31 cellular contexts compared by ENCODE assay signal in the genomic region with DNA sequence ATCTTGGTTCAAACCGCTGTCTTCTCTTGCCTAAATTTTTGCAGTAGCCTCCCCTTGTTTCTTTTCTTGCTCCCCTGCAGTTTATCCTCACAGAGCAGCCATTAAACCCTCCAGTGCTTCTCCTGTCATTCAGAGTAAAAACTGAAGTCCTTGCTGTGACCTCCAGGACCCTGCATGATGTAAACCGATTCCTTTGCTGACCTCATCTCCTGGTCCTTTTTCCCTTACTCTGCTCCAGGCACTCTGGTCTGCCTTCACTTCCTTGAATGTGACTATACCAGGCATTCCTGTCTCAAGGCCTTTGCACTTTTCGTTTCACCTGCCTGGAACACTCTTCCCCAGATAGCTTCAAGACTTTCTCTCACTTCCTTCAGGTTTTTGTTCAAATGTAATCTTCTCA.
"Had no signal": no experiment of that assay in that cellular context is flagged by ENCODE, and none has a peak within 500 bp of the region (broad histone marks: within the 10 kb centered on the region; RNA-seq: fewer than 3 reads in every experiment).

No MANE protein-coding gene starts in this region.

- H3K27ac ChIP-seq: esophagus squamous epithelium, heart right ventricle, ovary, psoas muscle, sigmoid colon, thoracic aorta, tibial nerve, upper lobe of right lung, uterus had no signal

- H3K9me3 ChIP-seq: esophagus squamous epithelium, heart right ventricle, mucosa of descending colon, ovary, psoas muscle, sigmoid colon, thoracic aorta, tibial nerve, upper lobe of right lung, uterus had no signal

- H3K4me1 Mint-ChIP-seq: mesothelial cell of epicardium, nephron had no signal

- H3K4me3 ChIP-seq: esophagus squamous epithelium, heart right ventricle, lung, mucosa of descending colon, ovary, psoas muscle, sigmoid colon, thoracic aorta, tibial nerve, upper lobe of right lung, uterus had no signal

- H3K36me3 ChIP-seq: esophagus squamous epithelium, heart right ventricle, ovary, sigmoid colon, thoracic aorta, tibial nerve, upper lobe of right lung, uterus had no signal

- H3K4me1 ChIP-seq: esophagus squamous epithelium, heart right ventricle, upper lobe of right lung, uterus had no signal

- FAIRE-seq: endometrium, kidney had no signal

- DNase-seq: cortex of kidney; effector memory CD8-positive, alpha-beta T cell; erythroblast; esophagus squamous epithelium; foreskin melanocyte; glutamatergic neuron; heart right ventricle; hypothalamus; kidney; mucosa of descending colon; naive thymus-derived CD4-positive, alpha-beta T cell; nucleus accumbens; ovary; posterior cingulate gyrus; psoas muscle; right cardiac atrium; sigmoid colon; stimulated activated CD4-positive, alpha-beta T cell treated with anti-CD3 and anti-CD28 coated beads, Interleukin-2, amount 100 ng/mL, for 24 hours; stimulated activated CD4-positive, alpha-beta T cell treated with anti-CD3 and anti-CD28 coated beads, Interleukin-4, amount 100 ng/mL, for 24 hours; upper lobe of right lung; uterus had no signal

- H3K27ac Mint-ChIP-seq: effector memory CD8-positive, alpha-beta T cell; memory B cell; mesothelial cell of epicardium; naive thymus-derived CD4-positive, alpha-beta T cell; nephron; stimulated activated memory B cell treated with anti-CD40 and anti-IgM and Interleukin-4, amounts not matched to agents 10 μg/mL and 1 μg/mL and 100 μg/mL, for 72 hours; stimulated activated naive CD8-positive, alpha-beta T cell treated with anti-CD3 and anti-CD28 coated beads, Interleukin-15, Interleukin-2, amounts not matched to agents 100 ng/mL and 50 ng/mL, for 24 hours had no signal

- ATAC-seq: effector memory CD8-positive, alpha-beta T cell; heart right ventricle; left lobe of liver; mucosa of descending colon; naive thymus-derived CD4-positive, alpha-beta T cell; psoas muscle; right cardiac atrium; stimulated activated memory B cell treated with anti-CD40 and anti-IgM and Interleukin-4, amounts not matched to agents 10 μg/mL and 1 μg/mL and 100 μg/mL, for 72 hours; upper lobe of right lung had no signal

- H3K4me3 Mint-ChIP-seq: effector memory CD8-positive, alpha-beta T cell; memory B cell; mesothelial cell of epicardium; naive thymus-derived CD4-positive, alpha-beta T cell; nephron; stimulated activated memory B cell treated with anti-CD40 and anti-IgM and Interleukin-4, amounts not matched to agents 10 μg/mL and 1 μg/mL and 100 μg/mL, for 72 hours; stimulated activated naive CD8-positive, alpha-beta T cell treated with anti-CD3 and anti-CD28 coated beads, Interleukin-15, Interleukin-2, amounts not matched to agents 100 ng/mL and 50 ng/mL, for 24 hours had no signal

- H3K9me3 Mint-ChIP-seq: effector memory CD8-positive, alpha-beta T cell; stimulated activated naive CD8-positive, alpha-beta T cell treated with anti-CD3 and anti-CD28 coated beads, Interleukin-15, Interleukin-2, amounts not matched to agents 100 ng/mL and 50 ng/mL, for 24 hours had no signal

- H3K27me3 Mint-ChIP-seq: effector memory CD8-positive, alpha-beta T cell; memory B cell; naive thymus-derived CD4-positive, alpha-beta T cell; stimulated activated memory B cell treated with anti-CD40 and anti-IgM and Interleukin-4, amounts not matched to agents 10 μg/mL and 1 μg/mL and 100 μg/mL, for 72 hours; stimulated activated naive CD8-positive, alpha-beta T cell treated with anti-CD3 and anti-CD28 coated beads, Interleukin-15, Interleukin-2, amounts not matched to agents 100 ng/mL and 50 ng/mL, for 24 hours had no signal

- H3K27me3 ChIP-seq: esophagus squamous epithelium, heart right ventricle, ovary, sigmoid colon, tibial nerve, upper lobe of right lung, uterus had no signal
